18 cellular contexts compared by ENCODE assay signal in genomic region chr13:31334994-31335549, GRCh38.
"Had no signal": no experiment of that assay in that cellular context is flagged by ENCODE, and none has a peak within 500 bp of the region (broad histone marks: within the 10 kb centered on the region; RNA-seq: fewer than 3 reads in every experiment).

No MANE protein-coding gene starts in this region.

- H3K27ac ChIP-seq: colonic mucosa, gastroesophageal sphincter, neutrophil, psoas muscle, skin epidermis, thoracic aorta, transverse colon had no signal

- DNase-seq: colonic mucosa; effector CD4-positive, alpha-beta T cell; endodermal cell; glutamatergic neuron; immature natural killer cell; mesendoderm; naive thymus-derived CD8-positive, alpha-beta T cell; psoas muscle; stimulated activated CD4-positive, alpha-beta T cell treated with anti-CD3 and anti-CD28 coated beads, Interleukin-12 subunit alpha, Interleukin-12 subunit beta, amount 100 ng/mL, for 4 hours; stimulated activated naive CD4-positive, alpha-beta T cell; stomach; substantia nigra; transverse colon had no signal

- H3K4me3 ChIP-seq: colonic mucosa, gastroesophageal sphincter, psoas muscle, skin epidermis, stomach, thoracic aorta, transverse colon had no signal

- H3K9me3 ChIP-seq: colonic mucosa, neutrophil had no signal

- H3K4me1 ChIP-seq: colonic mucosa, gastroesophageal sphincter, psoas muscle, stomach, transverse colon had no signal

- H3K27me3 ChIP-seq: colonic mucosa, gastroesophageal sphincter, neutrophil, stomach, transverse colon had no signal

- ATAC-seq: gastroesophageal sphincter; naive thymus-derived CD8-positive, alpha-beta T cell; psoas muscle; sciatic nerve had no signal

- H3K36me3 ChIP-seq: colonic mucosa, thoracic aorta, transverse colon had no signal
